Comparison of ENCODE assay signal across 23 cellular contexts in genomic region chr2:166181813-166182154, GRCh38. TPM values are rescaled to one million over a fixed set of nuclear protein-coding genes. Genes with fewer than 3 reads are reported as not detected.
DNase-seq lines count a peak whose midpoint lies in the region; ATAC-seq and TF ChIP-seq lines count a peak whose summit lies in the region.
"Had no signal": no experiment of that assay in that cellular context is flagged by ENCODE, and none has a peak within 500 bp of the region (broad histone marks: within the 10 kb centered on the region; RNA-seq: fewer than 3 reads in every experiment).

No MANE protein-coding gene starts in this region.

- H2AK5ac ChIP-seq in IMR-90 (ENCODE audit: low read depth, low read length), result no peak overlapping the region

- H3K4ac ChIP-seq in IMR-90 (ENCODE audit: low read depth, low read length), result no peak overlapping the region

- H3K4me1 Mint-ChIP-seq in stimulated activated effector memory CD8-positive, alpha-beta T cell treated with anti-CD3 and anti-CD28 coated beads, Interleukin-12 subunit alpha, Interleukin-12 subunit beta, amount 100 ng/mL, for 72 hours, result no peaks in the 10 kb centered on the region
- H3K4me1 Mint-ChIP-seq: activated naive CD8-positive, alpha-beta T cell treated with anti-CD3 and anti-CD28 coated beads, Interleukin-2, amount 10 ng/mL, durations not matched to agents 7 days and 5 days had no signal

- no peak overlapping the region for H3K4me3 Mint-ChIP-seq in stimulated activated effector memory CD8-positive, alpha-beta T cell treated with anti-CD3 and anti-CD28 coated beads, Interleukin-12 subunit alpha, Interleukin-12 subunit beta, amount 100 ng/mL, for 72 hours
- H3K4me3 Mint-ChIP-seq: activated naive CD8-positive, alpha-beta T cell treated with anti-CD3 and anti-CD28 coated beads, Interleukin-2, amount 10 ng/mL, durations not matched to agents 7 days and 5 days; stimulated activated naive CD8-positive, alpha-beta T cell treated with anti-CD3 and anti-CD28 coated beads, Interleukin-15, Interleukin-2, amounts not matched to agents 100 ng/mL and 50 ng/mL, for 24 hours; T-helper 1 cell treated with Interleukin-12 subunit alpha and Interleukin-12 subunit beta and Interleukin-4 antibody, amounts not matched to agents 30 μg/mL and 1 μg/mL, for 36 hours had no signal

- H3K36me3 ChIP-seq in SK-N-SH (replicated peaks in 1 of 2; ENCODE audit: control insufficient read depth in 1 of 2, insufficient read depth in 2 of 2, low read length in 1 of 2) (no peaks in the 10 kb centered on the region), IMR-90 (ENCODE audit: control insufficient read depth, insufficient read depth, low read length) (no peaks in the 10 kb centered on the region), psoas muscle (ENCODE audit: insufficient read depth in 1 of 2, low read depth in 1 of 2) (no peaks in the 10 kb centered on the region)
- H3K36me3 ChIP-seq: gastroesophageal sphincter, tibial nerve had no signal

- H3K14ac ChIP-seq in IMR-90 (replicated peaks; ENCODE audit: low read depth, low read length), result no peak overlapping the region

- H3K9ac ChIP-seq in SK-N-SH, result no peak overlapping the region
- no peak overlapping the region for H3K9ac ChIP-seq in IMR-90 (ENCODE audit: low read depth, low read length)

- H3K27me3 ChIP-seq in SK-N-SH (ENCODE audit: insufficient read depth), result no peaks in the 10 kb centered on the region
- no peaks in the 10 kb centered on the region for H3K27me3 ChIP-seq in IMR-90 (ENCODE audit: control insufficient read depth, insufficient read depth, low read length)
- H3K27me3 ChIP-seq in psoas muscle (ENCODE audit: insufficient read depth in 3 of 3, low read length in 2 of 3), result no peaks in the 10 kb centered on the region
- H3K27me3 ChIP-seq: tibial nerve had no signal

- no peak for ATAC-seq in SK-N-SH treated with all-trans-retinoic acid at 6 μM for 48 hours
- peak; percentile 10 for ATAC-seq in IMR-90 (ENCODE audit: low read depth)
- ATAC-seq in psoas muscle, result no peak
- no peak for ATAC-seq in stimulated activated effector memory CD8-positive, alpha-beta T cell treated with anti-CD3 and anti-CD28 coated beads, Interleukin-12 subunit alpha, Interleukin-12 subunit beta, amount 100 ng/mL, for 72 hours
- ATAC-seq in HG03439 (IDR thresholded peaks at IDR 0.05; ENCODE audit: unreplicated experiment), result no peak
- ATAC-seq: gastroesophageal sphincter had no signal

- intact Hi-C loops in IMR-90 (cut with micrococcal nuclease), result loop anchor here (1.0 kb wide), 2 partner anchors 124 to 238 kb away; no protein-coding TSS in a partner anchor
- intact Hi-C loops in psoas muscle (cut with DNase I), result no loop called here

- no peaks in the 10 kb centered on the region for H4K20me1 ChIP-seq in SK-N-SH (ENCODE audit: insufficient read depth)
- no peaks in the 10 kb centered on the region for H4K20me1 ChIP-seq in IMR-90 (ENCODE audit: insufficient read depth, low read length)

- H3K4me1 ChIP-seq in SK-N-SH (ENCODE audit: control insufficient read depth in 1 of 2, insufficient read depth in 2 of 2, low read depth in 1 of 2, low read length in 1 of 2) (no peaks in the 10 kb centered on the region; a peak in 1 of 4 replicates), IMR-90 (ENCODE audit: control insufficient read depth, insufficient read depth, low read length) (no peaks in the 10 kb centered on the region), psoas muscle (no peaks in the 10 kb centered on the region)
- H3K4me1 ChIP-seq: gastroesophageal sphincter, tibial nerve had no signal

- H3K56ac ChIP-seq in IMR-90 (ENCODE audit: extremely low read depth, insufficient read depth, low read length), result no peak overlapping the region

- H3K4me2 ChIP-seq in SK-N-SH (no peak overlapping the region), IMR-90 (ENCODE audit: low read depth, low read length) (no peak overlapping the region)

- no peak for TF ChIP-seq POLR2A in IMR-90 (IDR thresholded peaks at IDR 0.05; ENCODE audit: low read depth, low read length)

- no peak overlapping the region for H4K5ac ChIP-seq in IMR-90 (ENCODE audit: low read depth, low read length)

- H3K23ac ChIP-seq in IMR-90 (ENCODE audit: low read depth, low read length), result no peak overlapping the region

- no peak for DNase-seq in SK-N-SH
- DNase-seq in IMR-90, result no peak
- no peak for DNase-seq in psoas muscle
- no peak for DNase-seq in activated naive CD4-positive, alpha-beta T cell treated with anti-CD3 and anti-CD28 coated beads, Interleukin-2, amount 50 U/mL, for 16 hours
- no peak for DNase-seq in stimulated activated effector memory CD8-positive, alpha-beta T cell treated with anti-CD3 and anti-CD28 coated beads, Interleukin-12 subunit alpha, Interleukin-12 subunit beta, amount 100 ng/mL, for 72 hours (ENCODE audit: low spot score in 2 of 2)
- DNase-seq: 8988T; activated CD4-positive, alpha-beta T cell treated with anti-CD3 and anti-CD28 coated beads, Interleukin-2, amount 50 U/mL, for 1 hour; activated CD8-positive, alpha-beta memory T cell treated with anti-CD3 and anti-CD28 coated beads, Interleukin-2, amount 50 U/mL, for 4 hours; GF-D8; SHP77 treated with DMSO at 0.1 percent for 48 hours; stimulated activated CD4-positive, alpha-beta T cell treated with anti-CD3 and anti-CD28 coated beads, Interleukin-4, amount 100 ng/mL, for 1 hour had no signal

- no peak overlapping the region for H4K91ac ChIP-seq in IMR-90 (ENCODE audit: insufficient read depth, low read depth, low read length)

- no peaks in the 10 kb centered on the region for H3K79me2 ChIP-seq in SK-N-SH (ENCODE audit: insufficient read depth)

- no peak overlapping the region for H3K27ac Mint-ChIP-seq in stimulated activated effector memory CD8-positive, alpha-beta T cell treated with anti-CD3 and anti-CD28 coated beads, Interleukin-12 subunit alpha, Interleukin-12 subunit beta, amount 100 ng/mL, for 72 hours
- H3K27ac Mint-ChIP-seq: activated naive CD8-positive, alpha-beta T cell treated with anti-CD3 and anti-CD28 coated beads, Interleukin-2, amount 10 ng/mL, durations not matched to agents 7 days and 5 days; activated T-helper 2 cell treated with anti-CD3 and anti-CD28 coated beads, Interferon-gamma antibody, Interleukin-2, Interleukin-4, amounts not matched to agents 10 μg/mL and 5 μg/mL and 100 μg/mL, durations not matched to agents 14 hours and 24 hours and 36 hours; stimulated activated naive CD8-positive, alpha-beta T cell treated with anti-CD3 and anti-CD28 coated beads, Interleukin-15, Interleukin-2, amounts not matched to agents 100 ng/mL and 50 ng/mL, for 24 hours; T-helper 1 cell treated with Interleukin-12 subunit alpha and Interleukin-12 subunit beta and Interleukin-4 antibody, amounts not matched to agents 30 μg/mL and 1 μg/mL, for 36 hours had no signal

- dilution Hi-C loops in IMR-90 (cut with HindIII; ENCODE audit: low sequenced_read_pairs, unreplicated experiment), result no loop called here

- H2BK15ac ChIP-seq in IMR-90 (ENCODE audit: low read depth, low read length), result no peak overlapping the region

- H3K9me3 ChIP-seq in SK-N-SH, result no peaks in the 10 kb centered on the region
- no peaks in the 10 kb centered on the region for H3K9me3 ChIP-seq in IMR-90 (ENCODE audit: control insufficient read depth, insufficient read depth, low read length)
- no peaks in the 10 kb centered on the region for H3K9me3 ChIP-seq in psoas muscle
- H3K9me3 ChIP-seq: gastroesophageal sphincter, tibial nerve had no signal

- TF ChIP-seq CTCF in SK-N-SH (IDR thresholded peaks at IDR 0.05) (no peak; the same call in 1 of the 2 replicates), IMR-90 (conservative IDR thresholded peaks at IDR 0.05; ENCODE audit: low read depth, low read length) (no peak), VCaP (conservative IDR thresholded peaks at IDR 0.05) (peak; percentile 66), psoas muscle (IDR thresholded peaks at IDR 0.05) (peak; percentile 3)

- no peaks in the 10 kb centered on the region for H3K9me3 Mint-ChIP-seq in stimulated activated effector memory CD8-positive, alpha-beta T cell treated with anti-CD3 and anti-CD28 coated beads, Interleukin-12 subunit alpha, Interleukin-12 subunit beta, amount 100 ng/mL, for 72 hours
- H3K9me3 Mint-ChIP-seq: activated naive CD8-positive, alpha-beta T cell treated with anti-CD3 and anti-CD28 coated beads, Interleukin-2, amount 10 ng/mL, durations not matched to agents 7 days and 5 days; activated T-helper 2 cell treated with anti-CD3 and anti-CD28 coated beads, Interferon-gamma antibody, Interleukin-2, Interleukin-4, amounts not matched to agents 10 μg/mL and 5 μg/mL and 100 μg/mL, durations not matched to agents 14 hours and 24 hours and 36 hours; stimulated activated naive CD8-positive, alpha-beta T cell treated with anti-CD3 and anti-CD28 coated beads, Interleukin-15, Interleukin-2, amounts not matched to agents 100 ng/mL and 50 ng/mL, for 24 hours; T-helper 1 cell treated with Interleukin-12 subunit alpha and Interleukin-12 subunit beta and Interleukin-4 antibody, amounts not matched to agents 30 μg/mL and 1 μg/mL, for 36 hours had no signal

- WGBS in SK-N-SH (ENCODE audit: low lambda C conversion rate), result 42% methylated on average over 3 of the region's 3 CpGs
- WGBS in IMR-90 (ENCODE audit: extremely low coverage in 2 of 2, insufficient read length in 1 of 2), 2 experiments, result no CpG with 5 or more reads among the region's 3 CpGs
- 12 to 20% (median 17%) methylated on average over 3 of the region's 3 CpGs for WGBS in psoas muscle, 3 donors

- no TSS peak for BruUV-seq in IMR-90 (replicated peaks; lab: Mats Ljungman, UMichigan)

- H3K9me2 ChIP-seq in SK-N-SH, result no peaks in the 10 kb centered on the region

- no peak overlapping the region for H3K18ac ChIP-seq in IMR-90 (ENCODE audit: low read depth, low read length)

- H3K27ac ChIP-seq in SK-N-SH (ENCODE audit: low read depth in 2 of 2, low read length in 1 of 2), result no peak overlapping the region
- H3K27ac ChIP-seq in IMR-90 (ENCODE audit: insufficient read depth, low read length), result no peak overlapping the region
- no peak overlapping the region for H3K27ac ChIP-seq in VCaP
- no peak overlapping the region for H3K27ac ChIP-seq in psoas muscle
- H3K27ac ChIP-seq: gastroesophageal sphincter, tibial nerve had no signal

- no peak overlapping the region for H2AK9ac ChIP-seq in IMR-90 (replicated peaks; ENCODE audit: low read depth, low read length, poor library complexity)

- no peak overlapping the region for H2BK5ac ChIP-seq in IMR-90 (ENCODE audit: low read depth, low read length, poor library complexity, severe bottlenecking)

- H3K4me3 ChIP-seq in SK-N-SH (ENCODE audit: low read depth in 2 of 2, low read length in 1 of 2) (no peak overlapping the region), IMR-90 (ENCODE audit: insufficient read depth, low read depth, low read length) (no peak overlapping the region), psoas muscle (no peak overlapping the region)
- H3K4me3 ChIP-seq: gastroesophageal sphincter, lung, tibial nerve had no signal

- no peak overlapping the region for H2BK120ac ChIP-seq in IMR-90 (ENCODE audit: low read depth, low read length)

- H2AFZ ChIP-seq in SK-N-SH (ENCODE audit: low read depth) (peak overlapping the region; percentile 62; the same call in 1 of the 2 replicates), IMR-90 (replicated peaks; ENCODE audit: low read length, poor library complexity) (no peak overlapping the region)

- no peak for TF ChIP-seq EP300 in SK-N-SH (IDR thresholded peaks at IDR 0.05; ENCODE audit: borderline replicate concordance in 1 of 2, low read depth in 1 of 2, low read length in 1 of 2)

- POLR2A ChIA-PET in SK-N-SH (lab: Yijun Ruan, JAX) (no interaction called here), IMR-90 (lab: Charles Lee; ENCODE audit: unreplicated experiment) (no interaction called here)

- H3K36me3 Mint-ChIP-seq in stimulated activated effector memory CD8-positive, alpha-beta T cell treated with anti-CD3 and anti-CD28 coated beads, Interleukin-12 subunit alpha, Interleukin-12 subunit beta, amount 100 ng/mL, for 72 hours, result no peaks in the 10 kb centered on the region
- H3K36me3 Mint-ChIP-seq: activated naive CD8-positive, alpha-beta T cell treated with anti-CD3 and anti-CD28 coated beads, Interleukin-2, amount 10 ng/mL, durations not matched to agents 7 days and 5 days had no signal

- no peak overlapping the region for H4K8ac ChIP-seq in IMR-90 (ENCODE audit: low read depth in 2 of 2, low read length in 2 of 2)

- 0 out of 2 replicates have a peak, but pooled peaks cover 4% of the 10 kb centered on the region for H3K9me1 ChIP-seq in IMR-90 (ENCODE audit: insufficient read depth, low read length)

- peaks cover 2% of the 10 kb centered on the region for H3F3A ChIP-seq in SK-N-SH (replicated peaks; ENCODE audit: insufficient read depth)

- no peak overlapping the region for H2BK20ac ChIP-seq in IMR-90 (ENCODE audit: low read depth, low read length)

- CTCF ChIA-PET in SK-N-SH (lab: Yijun Ruan, JAX) (interaction anchor here (0.6 to 4.5 kb wide), 7 partner anchors 11 to 335 kb away, joined by 3 to 23 read pairs (median 4); no protein-coding TSS in a partner anchor), IMR-90 (lab: Yijun Ruan, JAX) (interaction anchor here (0.6 to 0.9 kb wide), 13 partner anchors 10 to 1189 kb away, joined by 3 to 11 read pairs (median 5); no protein-coding TSS in a partner anchor)

- no peaks in the 10 kb centered on the region for H3K79me1 ChIP-seq in IMR-90 (ENCODE audit: low read depth in 1 of 2, low read length in 2 of 2)

- in situ Hi-C loops in IMR-90 (cut with MboI; ENCODE audit: low sequenced_read_pairs), result loop anchor here (5.0 to 10.0 kb wide), 2 partner anchors 203 to 336 kb away; no protein-coding TSS in a partner anchor

- TF ChIP-seq RAD21 in SK-N-SH (IDR thresholded peaks at IDR 0.05; ENCODE audit: low read length) (no peak), IMR-90 (IDR thresholded peaks at IDR 0.05; ENCODE audit: low read length) (no peak)

RNA-seq across cellular contexts. Expression of gene SCN1A, which starts 54.0 kb away (rescaled TPM):
- polyA plus RNA-seq in SK-N-SH (2012; rRNA removed) (0.02 TPM in 1 of 2 replicates, not detected in the other), IMR-90 (2012; rRNA removed) (not detected in 2 replicates), psoas muscle (under 1 TPM in 1 of 3 donors, not detected in 2; 0.01 TPM)
- not detected in 2 replicates for polyA plus RNA-seq in SK-N-SH (2012; cell fraction: cytosol; rRNA removed)
- 0.01 and 0.04 TPM in 2 replicates for polyA plus RNA-seq in SK-N-SH (2012; cell fraction: nucleus; rRNA removed)
- total RNA-seq in IMR-90 (2012; rRNA removed) (under 0.01 TPM in 2 replicates), psoas muscle (not detected)
- polyA plus RNA-seq in IMR-90 (2012; cell fraction: cytosol; rRNA removed), result not detected in 2 replicates
- polyA plus RNA-seq in IMR-90 (2012; cell fraction: nucleus; rRNA removed; ENCODE audit: low replicate concordance), result 0.01 and 0.10 TPM in 2 replicates
- total RNA-seq: activated naive CD8-positive, alpha-beta T cell treated with anti-CD3 and anti-CD28 coated beads, Interleukin-2, amount 10 ng/mL, durations not matched to agents 7 days and 5 days; activated T-helper 2 cell treated with anti-CD3 and anti-CD28 coated beads, Interferon-gamma antibody, Interleukin-2, Interleukin-4, amounts not matched to agents 10 μg/mL and 5 μg/mL and 100 μg/mL, durations not matched to agents 14 hours and 24 hours and 36 hours; renal cortical epithelial cell; tibial nerve had no signal
- polyA plus RNA-seq: esophagus had no signal

Comparison
In these comparisons a context has a peak if more than half of its experiments do, and no peak if none do; other contexts are left out.
1. CTCF ChIP-seq: peak in VCaP (single experiment) and psoas muscle (single experiment); none in SK-N-SH (single experiment) and IMR-90 (single experiment).